25 cellular contexts compared by ENCODE assay signal in the genomic region with DNA sequence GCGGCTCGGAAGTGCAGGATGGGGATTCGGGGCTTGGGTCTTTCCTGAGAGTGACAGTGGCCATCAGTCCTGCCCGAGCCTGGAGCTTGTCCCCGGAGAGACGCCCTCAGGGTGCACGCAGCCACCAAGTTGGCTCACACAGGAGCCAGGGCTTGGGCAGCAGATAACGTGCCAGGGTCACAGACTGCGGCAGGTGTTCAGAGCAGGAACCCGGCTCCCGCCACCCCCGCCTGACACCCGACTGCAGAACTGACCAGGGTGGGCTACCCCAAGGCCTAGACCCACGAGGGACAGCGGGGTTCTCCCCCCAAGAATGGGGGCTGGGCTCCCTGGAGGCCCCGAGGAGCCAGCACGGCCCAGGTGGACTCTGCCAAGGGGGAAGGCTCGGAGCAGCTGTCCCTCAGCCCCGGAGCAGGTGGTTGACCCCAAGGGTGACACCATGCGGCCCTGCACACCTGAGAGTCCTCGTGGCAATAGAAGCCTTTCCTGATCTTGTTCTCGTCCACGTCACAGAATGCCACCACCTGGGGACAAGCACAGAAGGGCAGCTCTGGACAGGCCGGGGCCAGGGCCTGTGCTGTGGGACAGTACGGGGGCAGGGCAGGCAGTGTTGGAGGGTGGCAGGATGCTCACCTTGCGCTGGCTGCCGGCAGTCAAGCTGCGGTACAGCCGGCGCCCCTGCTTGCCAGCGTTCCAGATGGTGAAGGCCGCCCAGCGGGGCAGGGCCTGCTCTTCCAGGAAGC.
DNase-seq lines count a peak whose midpoint lies in the region; ATAC-seq, FAIRE-seq and TF ChIP-seq lines count a peak whose summit lies in the region.
"Had no signal": no experiment of that assay in that cellular context is flagged by ENCODE, and none has a peak within 500 bp of the region (broad histone marks: within the 10 kb centered on the region; RNA-seq: fewer than 3 reads in every experiment).

No MANE protein-coding gene starts in this region.

- H4K20me1 ChIP-seq in HepG2 (ENCODE audit: insufficient read depth, low read length): no peaks in the 10 kb centered on the region

- H3K9me3 Mint-ChIP-seq in stimulated activated effector memory CD8-positive, alpha-beta T cell treated with anti-CD3 and anti-CD28 coated beads, Interleukin-12 subunit alpha, Interleukin-12 subunit beta, amount 100 ng/mL, for 72 hours: peaks cover 6% of the 10 kb centered on the region

- H3K36me3 ChIP-seq in HepG2 (replicated peaks in 1 of 2; ENCODE audit: control insufficient read depth in 1 of 2, insufficient read depth in 2 of 2, low read length in 2 of 2): peaks cover 0 to 4% of the 10 kb centered on the region in 2 experiments; a peak in 3 of 5 replicates
- H3K36me3 ChIP-seq in effector memory CD4-positive, alpha-beta T cell (ENCODE audit: control insufficient read depth, insufficient read depth, low read length): no peaks in the 10 kb centered on the region
- H3K36me3 ChIP-seq: brain microvascular endothelial cell, colonic mucosa, MG63 had no signal

- no peak overlapping the region for H3K4me3 ChIP-seq in HepG2 (replicated peaks in 1 of 3; ENCODE audit: insufficient read depth in 1 of 3, low read depth in 2 of 3, low read length in 3 of 3)
- H3K4me3 ChIP-seq in effector memory CD4-positive, alpha-beta T cell (ENCODE audit: insufficient read depth, low read depth, low read length, poor library complexity, severe bottlenecking): no peak overlapping the region
- H3K4me3 ChIP-seq: colonic mucosa, gastroesophageal sphincter, K562, MG63 had no signal

- BruUV-seq in HepG2 (replicated peaks; lab: Mats Ljungman, UMichigan): no TSS peak

- WGBS in HepG2 (ENCODE audit: low lambda C conversion rate): 94% methylated on average over 26 of the region's 33 CpGs

- H3K4me3 Mint-ChIP-seq in stimulated activated effector memory CD8-positive, alpha-beta T cell treated with anti-CD3 and anti-CD28 coated beads, Interleukin-12 subunit alpha, Interleukin-12 subunit beta, amount 100 ng/mL, for 72 hours: no peak overlapping the region
- H3K4me3 Mint-ChIP-seq: endodermal cell; T-helper 1 cell treated with Interleukin-12 subunit alpha and Interleukin-12 subunit beta and Interleukin-4 antibody, amounts not matched to agents 30 μg/mL and 1 μg/mL, for 36 hours had no signal

- no peak overlapping the region for H3K27ac Mint-ChIP-seq in stimulated activated effector memory CD8-positive, alpha-beta T cell treated with anti-CD3 and anti-CD28 coated beads, Interleukin-12 subunit alpha, Interleukin-12 subunit beta, amount 100 ng/mL, for 72 hours
- H3K27ac Mint-ChIP-seq: endodermal cell; T-helper 1 cell treated with Interleukin-12 subunit alpha and Interleukin-12 subunit beta and Interleukin-4 antibody, amounts not matched to agents 30 μg/mL and 1 μg/mL, for 36 hours had no signal

- H2AFZ ChIP-seq in HepG2 (ENCODE audit: low read length): no peak overlapping the region

- peaks cover 6% of the 10 kb centered on the region for H3K36me3 Mint-ChIP-seq in stimulated activated effector memory CD8-positive, alpha-beta T cell treated with anti-CD3 and anti-CD28 coated beads, Interleukin-12 subunit alpha, Interleukin-12 subunit beta, amount 100 ng/mL, for 72 hours

- POLR2A ChIA-PET in HepG2 (lab: Yijun Ruan, JAX): no interaction called here

- ATAC-seq in HepG2 (peak; percentile 16; the same call in 2 of the 3 replicates), GM19463 (IDR thresholded peaks at IDR 0.05; ENCODE audit: unreplicated experiment) (no peak), HG02763 (IDR thresholded peaks at IDR 0.05; ENCODE audit: unreplicated experiment) (no peak)
- ATAC-seq in stimulated activated effector memory CD8-positive, alpha-beta T cell treated with anti-CD3 and anti-CD28 coated beads, Interleukin-12 subunit alpha, Interleukin-12 subunit beta, amount 100 ng/mL, for 72 hours: peak; percentile 19
- ATAC-seq: gastroesophageal sphincter, K562 had no signal

- in situ Hi-C loops in HepG2 (cut with HindIII; ENCODE audit: extremely low pct_ligation_motif_present, low pct_unique_long_range_greater_than_20kb): no loop called here

- intact Hi-C loops in HepG2 (cut with micrococcal nuclease; ENCODE audit: unreplicated experiment): no loop called here

- no peaks in the 10 kb centered on the region for H3K27me3 ChIP-seq in HepG2 (ENCODE audit: control insufficient read depth in 1 of 2, insufficient read depth in 2 of 2, low read length in 2 of 2)
- H3K27me3 ChIP-seq in effector memory CD4-positive, alpha-beta T cell (replicated peaks; ENCODE audit: control insufficient read depth, insufficient read depth, low read length, poor library complexity, severe bottlenecking): no peaks in the 10 kb centered on the region
- H3K27me3 ChIP-seq: brain microvascular endothelial cell, colonic mucosa, gastroesophageal sphincter, MG63 had no signal

- H3K9me3 ChIP-seq in HepG2 (ENCODE audit: low read length): no peaks in the 10 kb centered on the region
- no peaks in the 10 kb centered on the region for H3K9me3 ChIP-seq in effector memory CD4-positive, alpha-beta T cell (ENCODE audit: control insufficient read depth, low read length)
- H3K9me3 ChIP-seq: colonic mucosa had no signal

- no peak for TF ChIP-seq EP300 in HepG2 (IDR thresholded peaks at IDR 0.05; ENCODE audit: low read depth in 2 of 2, low read length in 2 of 2)
- no peak for TF ChIP-seq EP300 in HepG2 (CRISPR knock-in tag; IDR thresholded peaks at IDR 0.05; ENCODE audit: borderline replicate concordance)

- TF ChIP-seq RAD21 in HepG2 (CRISPR knock-in tag; IDR thresholded peaks at IDR 0.05): no peak

- CTCF ChIA-PET in HepG2 (lab: Yijun Ruan, JAX; ENCODE audit: low intra/inter-chr PET ratio, low total read pairs): no interaction called here

- H3K27ac ChIP-seq in HepG2 (ENCODE audit: extremely low read length, insufficient read depth, low read length): no peak overlapping the region
- H3K27ac ChIP-seq in effector memory CD4-positive, alpha-beta T cell (ENCODE audit: insufficient read depth, low read length, poor library complexity, severe bottlenecking): no peak overlapping the region
- H3K27ac ChIP-seq: 22Rv1, brain microvascular endothelial cell, colonic mucosa, gastroesophageal sphincter had no signal

- no peak overlapping the region for H3K9ac ChIP-seq in HepG2 (ENCODE audit: insufficient read depth, low read depth, low read length)

- no peak for TF ChIP-seq POLR2A in HepG2 (IDR thresholded peaks at IDR 0.05; ENCODE audit: insufficient read depth in 1 of 2, low read depth in 2 of 2, low read length in 2 of 2)

- H3K4me1 ChIP-seq in HepG2 (ENCODE audit: insufficient read depth, low read length): no peaks in the 10 kb centered on the region
- no peaks in the 10 kb centered on the region for H3K4me1 ChIP-seq in effector memory CD4-positive, alpha-beta T cell (ENCODE audit: control insufficient read depth, insufficient read depth, low read length, poor library complexity, severe bottlenecking)
- H3K4me1 ChIP-seq: colonic mucosa, gastroesophageal sphincter had no signal

- FAIRE-seq in HepG2 (lab: Jason Lieb, UNC): no peak
- FAIRE-seq: GM12891, K562, keratinocyte had no signal

- no peaks in the 10 kb centered on the region for H3K79me2 ChIP-seq in HepG2 (ENCODE audit: insufficient read depth, low read length)

- TF ChIP-seq CTCF in HepG2 (CRISPR knock-in tag; IDR thresholded peaks at IDR 0.05): no peak

- H3K4me2 ChIP-seq in HepG2 (ENCODE audit: low read depth, low read length): no peak overlapping the region

- peak; percentile 98 for DNase-seq in DMS 273 (lab: John Stamatoyannopoulos, UW; ENCODE audit: unreplicated experiment)
- no peak for DNase-seq in DMS 273 treated with DMSO at 0.1 percent for 48 hours (lab: John Stamatoyannopoulos, UW)
- peak; percentile 69 for DNase-seq in NCI-H2171 (lab: John Stamatoyannopoulos, UW)
- DNase-seq in HepG2 (ENCODE audit: low spot score): no peak
- no peak for DNase-seq in stimulated activated effector memory CD8-positive, alpha-beta T cell treated with anti-CD3 and anti-CD28 coated beads, Interleukin-12 subunit alpha, Interleukin-12 subunit beta, amount 100 ng/mL, for 72 hours (ENCODE audit: low spot score in 2 of 2)
- DNase-seq in effector memory CD4-positive, alpha-beta T cell: no peak
- DNase-seq: activated CD4-positive, alpha-beta T cell treated with anti-CD3 and anti-CD28 coated beads for 4 hours; brain microvascular endothelial cell; colonic mucosa; DMS79 treated with DMSO at 0.1 percent for 48 hours; endodermal cell; hypothalamus; MG63; NCI-H1417 treated with DMSO at 0.1 percent for 48 hours; stimulated activated CD4-positive, alpha-beta T cell treated with anti-CD3 and anti-CD28 coated beads, Interleukin-15, amount 100 ng/mL, for 24 hours; stimulated activated CD8-positive, alpha-beta memory T cell treated with anti-CD3 and anti-CD28 coated beads, Interleukin-4, amount 100 ng/mL, for 48 hours had no signal

- no peaks in the 10 kb centered on the region for H3K4me1 Mint-ChIP-seq in stimulated activated effector memory CD8-positive, alpha-beta T cell treated with anti-CD3 and anti-CD28 coated beads, Interleukin-12 subunit alpha, Interleukin-12 subunit beta, amount 100 ng/mL, for 72 hours
- H3K4me1 Mint-ChIP-seq: CD8-positive, alpha-beta memory T cell; endodermal cell had no signal

TF ChIP-seq in HepG2, 621 proteins besides CTCF, POLR2A, EP300 and RAD21:
- peak; percentile 65 for TF ChIP-seq AGO2 (optimal IDR thresholded peaks at IDR 0.05; ENCODE audit: low read depth, low read length)
- TF ChIP-seq, protein P1, sequence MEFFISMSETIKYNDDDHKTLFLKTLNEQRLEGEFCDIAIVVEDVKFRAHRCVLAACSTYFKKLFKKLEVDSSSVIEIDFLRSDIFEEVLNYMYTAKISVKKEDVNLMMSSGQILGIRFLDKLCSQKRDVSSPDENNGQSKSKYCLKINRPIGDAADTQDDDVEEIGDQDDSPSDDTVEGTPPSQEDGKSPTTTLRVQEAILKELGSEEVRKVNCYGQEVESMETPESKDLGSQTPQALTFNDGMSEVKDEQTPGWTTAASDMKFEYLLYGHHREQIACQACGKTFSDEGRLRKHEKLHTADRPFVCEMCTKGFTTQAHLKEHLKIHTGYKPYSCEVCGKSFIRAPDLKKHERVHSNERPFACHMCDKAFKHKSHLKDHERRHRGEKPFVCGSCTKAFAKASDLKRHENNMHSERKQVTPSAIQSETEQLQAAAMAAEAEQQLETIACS (CRISPR knock-in tag; IDR thresholded peaks at IDR 0.05): no peak
- no peak for TF ChIP-seq ZBTB1 (CRISPR knock-in tag; IDR thresholded peaks at IDR 0.05; ENCODE audit: borderline replicate concordance)

Comparison
In these comparisons a context has a peak if more than half of its experiments do, and no peak if none do; other contexts are left out.
1. DNase-seq: peak in DMS 273 (single experiment) and NCI-H2171 (single experiment); none in DMS 273 treated with DMSO at 0.1 percent for 48 hours (single experiment), HepG2 (single experiment), stimulated activated effector memory CD8-positive, alpha-beta T cell treated with anti-CD3 and anti-CD28 coated beads, Interleukin-12 subunit alpha, Interleukin-12 subunit beta, amount 100 ng/mL, for 72 hours (0 of 2) and effector memory CD4-positive, alpha-beta T cell (0 of 3).
2. ATAC-seq: peak in HepG2 (single experiment) and stimulated activated effector memory CD8-positive, alpha-beta T cell treated with anti-CD3 and anti-CD28 coated beads, Interleukin-12 subunit alpha, Interleukin-12 subunit beta, amount 100 ng/mL, for 72 hours (single experiment); none in GM19463 (single experiment) and HG02763 (single experiment).